1 cellular context compared by ENCODE assay signal in genomic region chr17:43632231-43632630, GRCh38.
TF ChIP-seq lines count a peak whose summit lies in the region.

No MANE protein-coding gene starts in this region.

TF ChIP-seq in GM23338, 12 proteins besides CTCF, POLR2A, EP300 and RAD21:
- no peak for TF ChIP-seq ETS1 (IDR thresholded peaks at IDR 0.05)
- TF ChIP-seq ZNF331 (CRISPR knock-in tag; IDR thresholded peaks at IDR 0.05; ENCODE audit: low read depth): no peak
TF ChIP-seq in GM23338: peak in this region for 0.
